1 cellular context compared by ENCODE assay signal in the genomic region with DNA sequence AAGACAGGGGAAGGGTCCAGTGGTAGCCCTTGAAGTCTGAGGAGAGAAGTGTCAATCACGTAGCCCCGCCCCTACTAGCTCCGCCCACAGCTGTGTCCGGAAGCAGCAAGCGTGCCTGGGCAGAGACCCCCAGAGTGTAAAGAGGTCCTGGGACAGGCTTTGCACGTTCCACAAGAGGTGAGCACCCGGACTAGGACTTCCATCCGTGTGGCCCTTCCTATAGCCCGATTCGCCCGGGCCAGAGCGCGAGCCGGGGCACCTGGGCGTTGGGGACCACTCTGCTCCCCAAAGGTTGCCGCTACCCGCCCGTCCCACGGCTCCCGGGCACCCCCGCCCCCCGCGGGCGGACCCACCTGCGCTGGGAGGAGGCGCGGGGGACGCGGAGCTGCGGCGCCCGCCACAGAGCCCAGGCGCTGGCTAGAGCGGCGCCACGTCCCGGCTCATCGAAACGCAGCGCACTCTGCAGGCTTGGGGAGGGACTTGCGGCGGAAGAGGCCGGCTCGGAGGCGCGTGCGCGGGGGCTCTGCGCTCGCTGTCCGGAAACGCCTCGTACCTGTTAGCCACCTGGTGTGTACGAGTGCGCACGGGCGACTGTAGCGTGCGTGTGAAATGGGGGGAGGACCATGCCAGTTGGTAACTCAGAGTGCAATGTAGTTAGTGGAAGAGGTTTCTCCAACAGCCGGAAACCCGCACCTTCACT.
TF ChIP-seq lines count a peak whose summit lies in the region.

RABGGTA (minus strand) TSS at position 464 of the 700 bp plus-strand sequence. CDS start 482 bp downstream, outside the sequence.

TF ChIP-seq in K562, 482 proteins besides CTCF, POLR2A, EP300 and RAD21 (continued from another document):
- peak; percentile 77 for TF ChIP-seq HCFC1 (IDR thresholded peaks at IDR 0.05; ENCODE audit: low read depth, low read length)
- TF ChIP-seq, protein P1, sequence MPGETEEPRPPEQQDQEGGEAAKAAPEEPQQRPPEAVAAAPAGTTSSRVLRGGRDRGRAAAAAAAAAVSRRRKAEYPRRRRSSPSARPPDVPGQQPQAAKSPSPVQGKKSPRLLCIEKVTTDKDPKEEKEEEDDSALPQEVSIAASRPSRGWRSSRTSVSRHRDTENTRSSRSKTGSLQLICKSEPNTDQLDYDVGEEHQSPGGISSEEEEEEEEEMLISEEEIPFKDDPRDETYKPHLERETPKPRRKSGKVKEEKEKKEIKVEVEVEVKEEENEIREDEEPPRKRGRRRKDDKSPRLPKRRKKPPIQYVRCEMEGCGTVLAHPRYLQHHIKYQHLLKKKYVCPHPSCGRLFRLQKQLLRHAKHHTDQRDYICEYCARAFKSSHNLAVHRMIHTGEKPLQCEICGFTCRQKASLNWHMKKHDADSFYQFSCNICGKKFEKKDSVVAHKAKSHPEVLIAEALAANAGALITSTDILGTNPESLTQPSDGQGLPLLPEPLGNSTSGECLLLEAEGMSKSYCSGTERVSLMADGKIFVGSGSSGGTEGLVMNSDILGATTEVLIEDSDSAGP (CRISPR knock-in tag; IDR thresholded peaks at IDR 0.05): no peak
- no peak for TF ChIP-seq UBTF (IDR thresholded peaks at IDR 0.05; ENCODE audit: borderline replicate concordance in 1 of 2, low read depth in 2 of 2, low read length in 2 of 2)
- TF ChIP-seq, protein P2, sequence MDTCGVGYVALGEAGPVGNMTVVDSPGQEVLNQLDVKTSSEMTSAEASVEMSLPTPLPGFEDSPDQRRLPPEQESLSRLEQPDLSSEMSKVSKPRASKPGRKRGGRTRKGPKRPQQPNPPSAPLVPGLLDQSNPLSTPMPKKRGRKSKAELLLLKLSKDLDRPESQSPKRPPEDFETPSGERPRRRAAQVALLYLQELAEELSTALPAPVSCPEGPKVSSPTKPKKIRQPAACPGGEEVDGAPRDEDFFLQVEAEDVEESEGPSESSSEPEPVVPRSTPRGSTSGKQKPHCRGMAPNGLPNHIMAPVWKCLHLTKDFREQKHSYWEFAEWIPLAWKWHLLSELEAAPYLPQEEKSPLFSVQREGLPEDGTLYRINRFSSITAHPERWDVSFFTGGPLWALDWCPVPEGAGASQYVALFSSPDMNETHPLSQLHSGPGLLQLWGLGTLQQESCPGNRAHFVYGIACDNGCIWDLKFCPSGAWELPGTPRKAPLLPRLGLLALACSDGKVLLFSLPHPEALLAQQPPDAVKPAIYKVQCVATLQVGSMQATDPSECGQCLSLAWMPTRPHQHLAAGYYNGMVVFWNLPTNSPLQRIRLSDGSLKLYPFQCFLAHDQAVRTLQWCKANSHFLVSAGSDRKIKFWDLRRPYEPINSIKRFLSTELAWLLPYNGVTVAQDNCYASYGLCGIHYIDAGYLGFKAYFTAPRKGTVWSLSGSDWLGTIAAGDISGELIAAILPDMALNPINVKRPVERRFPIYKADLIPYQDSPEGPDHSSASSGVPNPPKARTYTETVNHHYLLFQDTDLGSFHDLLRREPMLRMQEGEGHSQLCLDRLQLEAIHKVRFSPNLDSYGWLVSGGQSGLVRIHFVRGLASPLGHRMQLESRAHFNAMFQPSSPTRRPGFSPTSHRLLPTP (IDR thresholded peaks at IDR 0.05; ENCODE audit: borderline replicate concordance, extremely low read depth, insufficient read length): no peak
